In the genomic region with DNA sequence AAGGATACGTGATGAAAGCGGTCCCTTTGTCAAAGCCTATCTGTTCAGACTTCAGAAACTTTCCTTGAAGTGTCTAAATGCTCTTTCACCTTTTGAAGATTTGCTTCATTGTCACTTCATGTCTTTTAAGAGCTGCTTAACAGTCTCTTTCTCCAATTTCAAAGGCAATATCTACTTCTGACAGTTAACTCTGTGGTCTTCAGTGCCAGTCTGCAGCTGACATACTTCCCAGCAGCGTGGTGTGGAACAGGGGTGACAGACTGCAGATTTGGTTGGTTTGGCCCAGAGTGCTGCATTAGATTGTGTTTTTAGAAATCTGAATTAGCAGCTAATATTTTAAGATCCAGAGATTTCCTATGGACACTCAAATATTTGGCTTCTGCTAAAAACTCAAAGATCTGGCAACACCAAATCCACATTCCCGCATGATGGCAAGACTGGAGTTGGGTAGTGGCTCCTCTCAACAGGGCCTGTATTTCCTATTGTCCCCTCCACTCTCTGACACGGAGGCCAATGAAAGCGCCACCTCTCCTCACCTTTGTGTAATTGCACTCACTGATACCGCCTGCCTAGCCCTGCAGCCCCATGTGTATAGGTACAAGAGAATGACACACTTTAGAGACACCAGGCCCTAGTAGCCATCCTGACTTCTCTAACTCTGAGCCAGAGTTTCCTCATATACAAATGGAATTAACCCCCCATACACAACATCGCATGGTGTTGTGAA, we compare ENCODE assay signal across 16 cellular contexts. TPM values are rescaled to one million over a fixed set of nuclear protein-coding genes. Genes with fewer than 3 reads are reported as not detected.
DNase-seq lines count a peak whose midpoint lies in the region; ATAC-seq and TF ChIP-seq lines count a peak whose summit lies in the region.
"Had no signal": no experiment of that assay in that cellular context is flagged by ENCODE, and none has a peak within 500 bp of the region (broad histone marks: within the 10 kb centered on the region; RNA-seq: fewer than 3 reads in every experiment).

No MANE protein-coding gene starts in this region.

- H3K79me2 ChIP-seq in DOHH2 (ENCODE audit: control insufficient read depth, low read length): peaks cover 86% of the 10 kb centered on the region
- H3K79me2 ChIP-seq in mesendoderm (ENCODE audit: control insufficient read depth, insufficient read depth, low read length): peaks cover 37% of the 10 kb centered on the region

- H4K8ac ChIP-seq in mesendoderm (ENCODE audit: low read depth, low read length): no peak overlapping the region

- H2BK15ac ChIP-seq in mesendoderm (replicated peaks; ENCODE audit: low read depth): no peak overlapping the region

- H3K4ac ChIP-seq in mesendoderm (ENCODE audit: low read depth, low read length): no peak overlapping the region

- no peak overlapping the region for H3K9ac ChIP-seq in mesendoderm (ENCODE audit: low read length)

- DNase-seq in HT-29 (ENCODE audit: low spot score) (peak; percentile 28), WERI-Rb-1 (peak; percentile 31), mesendoderm (peak; percentile 90), midbrain (lab: John Stamatoyannopoulos, UW) (no peak), NOMO-1 treated with DMSO at 0.1 percent for 48 hours (lab: John Stamatoyannopoulos, UW; ENCODE audit: unreplicated experiment) (no peak), NCI-H1105 (lab: John Stamatoyannopoulos, UW) (no peak)
- DNase-seq: activated B cell treated with CpG ODN at 0.5 μM for 24 hours; activated T-cell treated with anti-CD3 and anti-CD28 coated beads, Interleukin-2, amount 50 U/mL, for 48 hours; CD4-positive, CD25-positive, alpha-beta regulatory T cell; heart left ventricle; NCI-H510A; stimulated activated CD4-positive, alpha-beta T cell treated with anti-CD3 and anti-CD28 coated beads, Interleukin-2, amount 100 ng/mL, for 48 hours; stomach had no signal

- H3K56ac ChIP-seq in mesendoderm (ENCODE audit: low read length): no peak overlapping the region

- H3K4me1 ChIP-seq in DOHH2 (ENCODE audit: control insufficient read depth, low read length) (peaks cover 4% of the 10 kb centered on the region; the same call in 1 of the 2 replicates), mesendoderm (ENCODE audit: control insufficient read depth, low read depth, low read length) (peaks cover 4% of the 10 kb centered on the region)

- H2BK5ac ChIP-seq in mesendoderm (ENCODE audit: low read length): no peak overlapping the region

- no peak overlapping the region for H4K5ac ChIP-seq in mesendoderm (ENCODE audit: low read length)

- H3K23ac ChIP-seq in mesendoderm (ENCODE audit: low read length): no peak overlapping the region

- H2BK120ac ChIP-seq in mesendoderm (ENCODE audit: low read depth, low read length): no peak overlapping the region

- peaks cover 17% of the 10 kb centered on the region for H3K79me1 ChIP-seq in mesendoderm (ENCODE audit: low read length)

- H3K18ac ChIP-seq in mesendoderm (ENCODE audit: low read length): no peak overlapping the region

- H3K4me3 ChIP-seq in DOHH2 (ENCODE audit: low read length) (no peak overlapping the region), WERI-Rb-1 (ENCODE audit: low read depth, low read length) (no peak overlapping the region), mesendoderm (ENCODE audit: low read length) (no peak overlapping the region)
- H3K4me3 ChIP-seq: HAP-1, heart left ventricle, stomach had no signal

- no peaks in the 10 kb centered on the region for H3K9me2 ChIP-seq in DOHH2 (replicated peaks; ENCODE audit: control insufficient read depth, low read length)

- H3K36me3 ChIP-seq in DOHH2 (ENCODE audit: control insufficient read depth, low read length) (0 out of 2 replicates have a peak, but pooled peaks cover 6% of the 10 kb centered on the region), WERI-Rb-1 (peaks cover 4% of the 10 kb centered on the region), mesendoderm (ENCODE audit: control insufficient read depth, insufficient read depth, low read length) (no peaks in the 10 kb centered on the region)
- H3K36me3 ChIP-seq: HAP-1, heart left ventricle, stomach had no signal

- H3K27ac ChIP-seq in DOHH2 (ENCODE audit: low read depth, low read length) (no peak overlapping the region), WERI-Rb-1 (no peak overlapping the region), mesendoderm (ENCODE audit: low read depth, low read length) (no peak overlapping the region)
- H3K27ac ChIP-seq: heart left ventricle, stomach had no signal

- no peaks in the 10 kb centered on the region for H3F3A ChIP-seq in DOHH2 (ENCODE audit: control insufficient read depth, insufficient read depth)

- H3K4me2 ChIP-seq in DOHH2 (ENCODE audit: low read length) (no peak overlapping the region), mesendoderm (ENCODE audit: low read length) (no peak overlapping the region)

- WGBS in mesendoderm (ENCODE audit: extremely low coverage, insufficient coverage, low lambda C conversion rate): no CpG with 5 or more reads among the region's 8 CpGs

- H4K20me1 ChIP-seq in DOHH2 (ENCODE audit: control insufficient read depth, insufficient read depth, low read depth, low read length): peaks cover 8% of the 10 kb centered on the region

- H3K27me3 ChIP-seq in DOHH2 (ENCODE audit: control insufficient read depth, low read length) (no peaks in the 10 kb centered on the region), WERI-Rb-1 (ENCODE audit: insufficient read depth, low read depth, severe bottlenecking) (no peaks in the 10 kb centered on the region), mesendoderm (ENCODE audit: insufficient read depth, low read length, poor library complexity) (no peaks in the 10 kb centered on the region)
- H3K27me3 ChIP-seq: heart left ventricle, stomach had no signal

- H3K9me3 ChIP-seq in DOHH2 (ENCODE audit: control insufficient read depth, insufficient read depth, low read length) (no peaks in the 10 kb centered on the region), WERI-Rb-1 (ENCODE audit: severe bottlenecking) (no peaks in the 10 kb centered on the region)
- H3K9me3 ChIP-seq: HAP-1, heart left ventricle, stomach had no signal

- no peak overlapping the region for H2AK5ac ChIP-seq in mesendoderm (ENCODE audit: low read length)

- peak; percentile 55 for TF ChIP-seq CTCF in DOHH2 (IDR thresholded peaks at IDR 0.05; ENCODE audit: low read depth, low read length, poor library complexity, severe bottlenecking)
- peak; percentile 48 for TF ChIP-seq CTCF in WERI-Rb-1 (IDR thresholded peaks at IDR 0.05; ENCODE audit: low read depth, low read length)

- ATAC-seq in GM18873 (IDR thresholded peaks at IDR 0.05; ENCODE audit: low FRiP score, unreplicated experiment): no peak
- ATAC-seq: heart left ventricle had no signal

RNA-seq across cellular contexts. Expression of a gene that starts 11.5 kb away (rescaled TPM):
- 17.0 and 18.6 TPM in 2 replicates for total RNA-seq in HT-29 (2014; rRNA removed; shearing (Covaris generic))
- polyA plus RNA-seq in mesendoderm (2013, experiment 1 of 2): 65.6 TPM
- polyA plus RNA-seq in mesendoderm (2013, experiment 2 of 2): 67.9 TPM

RNA-seq across cellular contexts. Expression of a gene that starts 48.4 kb away (rescaled TPM):
- total RNA-seq in HT-29 (2014; rRNA removed; shearing (Covaris generic)): 3.3 and 3.7 TPM in 2 replicates
- 36.4 TPM for polyA plus RNA-seq in mesendoderm (2013, experiment 1 of 2)
- polyA plus RNA-seq in mesendoderm (2013, experiment 2 of 2): 35.2 TPM

RNA-seq across cellular contexts. Expression of a gene that starts 50.1 kb away (rescaled TPM):
- total RNA-seq in HT-29 (2014; rRNA removed; shearing (Covaris generic)): 5.2 and 7.8 TPM in 2 replicates
- 24.9 TPM for polyA plus RNA-seq in mesendoderm (2013, experiment 1 of 2)
- polyA plus RNA-seq in mesendoderm (2013, experiment 2 of 2): 24.8 TPM

Comparison
In these comparisons a context has a peak if more than half of its experiments do, and no peak if none do; other contexts are left out.
1. DNase-seq: peak in HT-29 (single experiment), WERI-Rb-1 (single experiment) and mesendoderm (single experiment); none in midbrain (single experiment), NOMO-1 treated with DMSO at 0.1 percent for 48 hours (single experiment) and NCI-H1105 (single experiment).